ENCODE assay signal across 13 cellular contexts in genomic region chr7:142714375-142714774, GRCh38. TPM values are rescaled to one million over a fixed set of nuclear protein-coding genes. Genes with fewer than 3 reads are reported as not detected.
DNase-seq lines count a peak whose midpoint lies in the region; ATAC-seq and TF ChIP-seq lines count a peak whose summit lies in the region.
"Had no signal": no experiment of that assay in that cellular context is flagged by ENCODE, and none has a peak within 500 bp of the region (broad histone marks: within the 10 kb centered on the region; RNA-seq: fewer than 3 reads in every experiment).

No MANE protein-coding gene starts in this region.

- no peak overlapping the region for H3K27ac ChIP-seq in trophoblast cell (ENCODE audit: low read depth, low read length)
- H3K27ac ChIP-seq: prostate gland, WERI-Rb-1 had no signal

- H3K27me3 Mint-ChIP-seq in endothelial cell (ENCODE audit: unreplicated experiment) (peaks cover under 1% of the 10 kb centered on the region), chondrocyte (ENCODE audit: low read depth) (peaks cover 12% of the 10 kb centered on the region)

- TF ChIP-seq CTCF in endothelial cell (IDR thresholded peaks at IDR 0.05; ENCODE audit: unreplicated experiment) (no peak), chondrocyte (IDR thresholded peaks at IDR 0.05) (no peak)

- no peak overlapping the region for H4K12ac ChIP-seq in trophoblast cell (ENCODE audit: low read depth, low read length)

- no peak overlapping the region for H4K91ac ChIP-seq in trophoblast cell (ENCODE audit: low read depth, low read length)

- H3K18ac ChIP-seq in trophoblast cell (ENCODE audit: low read length) = no peak overlapping the region

- no peak overlapping the region for H3K9ac ChIP-seq in trophoblast cell (ENCODE audit: low read length)

- H3K79me1 ChIP-seq in trophoblast cell (ENCODE audit: low read length) = no peaks in the 10 kb centered on the region

- H3K4ac ChIP-seq in trophoblast cell (ENCODE audit: low read depth, low read length) = no peak overlapping the region

- no peaks in the 10 kb centered on the region for H3K79me2 ChIP-seq in trophoblast cell (ENCODE audit: control insufficient read depth, insufficient read depth, low read length, poor library complexity)

- no peak overlapping the region for H2BK120ac ChIP-seq in trophoblast cell (ENCODE audit: insufficient read depth, low read length, poor library complexity)

- no peak overlapping the region for H2BK12ac ChIP-seq in trophoblast cell (ENCODE audit: low read length)

- no peaks in the 10 kb centered on the region for H3K9me3 ChIP-seq in trophoblast cell (ENCODE audit: insufficient read depth, low read depth, low read length)
- H3K9me3 ChIP-seq: prostate gland had no signal

- H3K4me1 Mint-ChIP-seq in endothelial cell (ENCODE audit: unreplicated experiment) (peaks cover 21% of the 10 kb centered on the region), chondrocyte (ENCODE audit: low read depth) (no peaks in the 10 kb centered on the region)
- H3K4me1 Mint-ChIP-seq: brain had no signal

- WGBS in trophoblast cell (ENCODE audit: extremely low coverage, insufficient coverage, insufficient read length) = no CpG with 5 or more reads among the region's 2 CpGs

- H3K36me3 Mint-ChIP-seq in endothelial cell (ENCODE audit: low read depth, unreplicated experiment) (no peaks in the 10 kb centered on the region), chondrocyte (ENCODE audit: low read depth) (no peaks in the 10 kb centered on the region)
- H3K36me3 Mint-ChIP-seq: brain had no signal

- no peak overlapping the region for H4K8ac ChIP-seq in trophoblast cell (ENCODE audit: low read depth, low read length)

- no peak overlapping the region for H2AK5ac ChIP-seq in trophoblast cell (ENCODE audit: low read length)

- no peaks in the 10 kb centered on the region for H3K9me3 Mint-ChIP-seq in endothelial cell (ENCODE audit: unreplicated experiment)
- no peaks in the 10 kb centered on the region for H3K9me3 Mint-ChIP-seq in chondrocyte (ENCODE audit: low read depth)
- H3K9me3 Mint-ChIP-seq: brain had no signal

- H3K36me3 ChIP-seq in trophoblast cell (ENCODE audit: control insufficient read depth in 1 of 2, insufficient read depth in 2 of 2, low read length in 2 of 2) = no peaks in the 10 kb centered on the region
- H3K36me3 ChIP-seq: prostate gland, WERI-Rb-1 had no signal

- no peak overlapping the region for H3K23ac ChIP-seq in trophoblast cell (ENCODE audit: low read length)

- no peak overlapping the region for H2BK5ac ChIP-seq in trophoblast cell (ENCODE audit: low read depth, low read length, poor library complexity)

- peak; percentile 50 for ATAC-seq in HG02798 (IDR thresholded peaks at IDR 0.05; ENCODE audit: poor library complexity, unreplicated experiment)

- H3K4me1 ChIP-seq in trophoblast cell (ENCODE audit: control insufficient read depth in 1 of 2, insufficient read depth in 2 of 2, low read length in 2 of 2) = no peaks in the 10 kb centered on the region
- H3K4me1 ChIP-seq: prostate gland had no signal

- H3K4me2 ChIP-seq in trophoblast cell (ENCODE audit: low read length) = no peak overlapping the region

- H3K14ac ChIP-seq in trophoblast cell (ENCODE audit: low read length) = no peak overlapping the region

- no peak overlapping the region for H2AFZ ChIP-seq in trophoblast cell (ENCODE audit: insufficient read depth, low read length, poor library complexity)

- no peak overlapping the region for H3K4me3 ChIP-seq in trophoblast cell (ENCODE audit: low read depth, low read length)
- H3K4me3 ChIP-seq: prostate gland had no signal

- H3K27me3 ChIP-seq in trophoblast cell (ENCODE audit: insufficient read depth, low read length) = no peaks in the 10 kb centered on the region

- intact Hi-C loops in head of caudate nucleus (cut with DNase I) = no loop called here

- H3K4me3 Mint-ChIP-seq in endothelial cell (ENCODE audit: unreplicated experiment) (no peak overlapping the region), chondrocyte (ENCODE audit: unreplicated experiment) (no peak overlapping the region)
- H3K4me3 Mint-ChIP-seq: brain had no signal

- DNase-seq in GF-D8 (lab: John Stamatoyannopoulos, UW) = peak; percentile 100
- DNase-seq in UCSD-AML1 (lab: John Stamatoyannopoulos, UW; ENCODE audit: unreplicated experiment) = peak; percentile 59
- DNase-seq in endothelial cell (ENCODE audit: low spot score) = peak; percentile 31
- no peak for DNase-seq in CD1c-positive myeloid dendritic cell (ENCODE audit: extremely low spot score)
- DNase-seq in head of caudate nucleus = no peak
- no peak for DNase-seq in trophoblast cell
- no peak for DNase-seq in chondrocyte (ENCODE audit: low spot score)
- DNase-seq: DND-41, NCI-H510A treated with DMSO at 0.1 percent for 48 hours, WERI-Rb-1 had no signal

- H3K27ac Mint-ChIP-seq in endothelial cell (ENCODE audit: unreplicated experiment) = peak overlapping the region; percentile 1
- no peak overlapping the region for H3K27ac Mint-ChIP-seq in chondrocyte (ENCODE audit: unreplicated experiment)
- H3K27ac Mint-ChIP-seq: brain had no signal

RNA-seq across cellular contexts. Expression of gene PRSS1, which starts 34.9 kb away (rescaled TPM):
- 0.82 TPM for total RNA-seq in endothelial cell (ENCODE audit: unreplicated experiment)
- polyA plus RNA-seq in trophoblast cell (2013) = 0.04 and 0.19 TPM in 2 replicates
- not detected in 3 replicates for total RNA-seq in chondrocyte
- total RNA-seq: prostate gland had no signal

RNA-seq across cellular contexts. Expression of gene PRSS2, which starts 56.4 kb away (rescaled TPM):
- 2.0 TPM for total RNA-seq in endothelial cell (ENCODE audit: unreplicated experiment)
- not detected in 2 replicates for polyA plus RNA-seq in trophoblast cell (2013)
- total RNA-seq in chondrocyte = not detected in 3 replicates
- total RNA-seq: prostate gland had no signal

Comparison
In these comparisons a context has a peak if more than half of its experiments do, and no peak if none do; other contexts are left out.
1. DNase-seq: peak in GF-D8 (single experiment), UCSD-AML1 (single experiment) and endothelial cell (single experiment); none in CD1c-positive myeloid dendritic cell (single experiment), head of caudate nucleus (0 of 42), trophoblast cell (0 of 2) and chondrocyte (single experiment).